In the genomic region with DNA sequence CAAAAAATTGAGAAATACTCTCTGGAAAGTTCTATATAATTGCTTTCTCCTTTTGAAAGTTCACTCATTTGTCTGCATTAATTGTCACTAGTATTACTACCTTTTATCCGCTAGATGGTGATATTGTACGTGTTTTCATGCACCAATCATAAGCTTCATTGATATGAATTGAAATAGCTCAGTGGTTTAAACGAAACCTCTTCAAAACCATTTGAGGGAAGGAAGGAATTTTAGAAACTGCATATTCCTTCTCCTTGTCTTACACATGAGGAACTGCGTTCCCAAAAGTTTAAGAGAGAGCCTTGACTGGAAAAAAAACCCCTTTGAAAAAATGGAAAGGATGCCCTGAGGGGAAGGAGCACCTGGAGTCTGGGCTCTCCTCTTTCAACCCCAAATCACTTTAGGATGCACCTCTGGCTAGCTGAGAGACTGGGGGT, we compare ENCODE assay signal across 8 cellular contexts.
DNase-seq lines count a peak whose midpoint lies in the region; ATAC-seq and TF ChIP-seq lines count a peak whose summit lies in the region.

No MANE protein-coding gene starts in this region.

- intact Hi-C loops in MCF 10A (cut with micrococcal nuclease) = loop anchor here (1.0 to 5.0 kb wide), 5 partner anchors 52 to 1457 kb away; no protein-coding TSS in a partner anchor

- CTCF ChIA-PET in MCF 10A (lab: Yijun Ruan, JAX) = interaction anchor here (0.5 to 2.6 kb wide), 39 partner anchors 9 to 1695 kb away, joined by 3 to 57 read pairs (median 4); no protein-coding TSS in a partner anchor

- H3K4me1 Mint-ChIP-seq in MCF 10A (ENCODE audit: insufficient read depth, unreplicated experiment) = peaks cover 5% of the 10 kb centered on the region

- ATAC-seq in GM18498 (IDR thresholded peaks at IDR 0.05; ENCODE audit: unreplicated experiment) (peak; percentile 83), HG02852 (IDR thresholded peaks at IDR 0.05; ENCODE audit: unreplicated experiment) (peak; percentile 79)

- peaks cover 21% of the 10 kb centered on the region for H3K27me3 Mint-ChIP-seq in MCF 10A (ENCODE audit: insufficient read depth, unreplicated experiment)

- POLR2A ChIA-PET in MCF 10A (lab: Yijun Ruan, JAX) = interaction anchor here (0.6 to 1.1 kb wide), 3 partner anchors 292 to 1486 kb away, joined by 3 to 5 read pairs (median 3); no protein-coding TSS in a partner anchor

- DNase-seq in AG09319 (ENCODE audit: extremely low read depth, low read depth) (no peak), NCI-H2196 treated with DMSO at 0.1 percent for 48 hours (lab: John Stamatoyannopoulos, UW; ENCODE audit: unreplicated experiment) (peak; percentile 22), MCF 10A (ENCODE audit: unreplicated experiment) (peak; percentile 49), kidney tubule cell (ENCODE audit: low spot score) (peak; percentile 45), putamen (ENCODE audit: low spot score) (no peak), mucosa of gallbladder (ENCODE audit: low spot score) (no peak)

- H3K27ac Mint-ChIP-seq in MCF 10A (ENCODE audit: low read depth, unreplicated experiment) = no peak overlapping the region

- peak; percentile 58 for TF ChIP-seq CTCF in AG09319 (IDR thresholded peaks at IDR 0.05; ENCODE audit: low read depth, low read length)
- peak; percentile 61 for TF ChIP-seq CTCF in MCF 10A (IDR thresholded peaks at IDR 0.05; ENCODE audit: unreplicated experiment)

- H3K9me3 Mint-ChIP-seq in MCF 10A (ENCODE audit: unreplicated experiment) = no peaks in the 10 kb centered on the region

- no TSS peak for BruUV-seq in MCF 10A (replicated peaks; lab: Mats Ljungman, UMichigan)

- H3K4me3 Mint-ChIP-seq in MCF 10A (ENCODE audit: unreplicated experiment) = no peak overlapping the region

- H3K36me3 Mint-ChIP-seq in MCF 10A (ENCODE audit: insufficient read depth, unreplicated experiment) = no peaks in the 10 kb centered on the region

Comparison
In these comparisons a context has a peak if more than half of its experiments do, and no peak if none do; other contexts are left out.
1. DNase-seq: peak in NCI-H2196 treated with DMSO at 0.1 percent for 48 hours (single experiment), MCF 10A (single experiment) and kidney tubule cell (single experiment); none in AG09319 (single experiment), putamen (single experiment) and mucosa of gallbladder (single experiment).